In genomic region chrX:2762671-2763070, GRCh38 we compare ENCODE assay signal across 3 cellular contexts. TPM values are rescaled to one million over a fixed set of nuclear protein-coding genes. Genes with fewer than 3 reads are reported as not detected.
"Had no signal": no experiment of that assay in that cellular context is flagged by ENCODE, and none has a peak within 500 bp of the region (broad histone marks: within the 10 kb centered on the region; RNA-seq: fewer than 3 reads in every experiment).

No MANE protein-coding gene starts in this region.

RNA-seq across cellular contexts. Expression of gene XG, which starts 10.8 kb away (rescaled TPM):
- total RNA-seq: K562, SJSA1 had no signal
- polyA plus RNA-seq: IgD-negative memory B cell had no signal
